8 cellular contexts compared by ENCODE assay signal in genomic region chr14:64720190-64720589, GRCh38. TPM values are rescaled to one million over a fixed set of nuclear protein-coding genes. Genes with fewer than 3 reads are reported as not detected.
A peak's percentile ranks its signal among the peaks of the same experiment; 100 is the strongest.
DNase-seq lines count a peak whose midpoint lies in the region; ATAC-seq and TF ChIP-seq lines count a peak whose summit lies in the region.

No MANE protein-coding gene starts in this region.

- peak overlapping the region in 2 of 3 donors; percentile 18 to 76 for H3K27ac Mint-ChIP-seq in CD4-positive, CD25-positive, alpha-beta regulatory T cell
- H3K27ac Mint-ChIP-seq in nephron, result peak overlapping the region; percentile 67 to 89 (median 68)

- H3K9ac ChIP-seq in colonic mucosa (ENCODE audit: low read depth in 2 of 2, low read length in 2 of 2), result peak overlapping the region; percentile 38 to 78

- no peak for ATAC-seq in CD4-positive, CD25-positive, alpha-beta regulatory T cell (ENCODE audit: low read depth in 2 of 2)
- no peak for ATAC-seq in HG02678 (IDR thresholded peaks at IDR 0.05; ENCODE audit: unreplicated experiment)

- DNase-seq in CD4-positive, CD25-positive, alpha-beta regulatory T cell, result no peak
- peak; percentile 43 for DNase-seq in NCI-H146 (lab: John Stamatoyannopoulos, UW)
- DNase-seq in colonic mucosa, result peak; percentile 82
- no peak for DNase-seq in NCI-H2227 (lab: John Stamatoyannopoulos, UW; ENCODE audit: unreplicated experiment)
- DNase-seq in putamen (ENCODE audit: low spot score), result no peak
- DNase-seq in stimulated activated CD4-positive, alpha-beta T cell treated with anti-CD3 and anti-CD28 coated beads, Interleukin-12 subunit alpha, Interleukin-12 subunit beta, amount 100 ng/mL, for 4 hours, result no peak

- no peaks in the 10 kb centered on the region for H3K27me3 ChIP-seq in CD4-positive, CD25-positive, alpha-beta regulatory T cell (ENCODE audit: control insufficient read depth, insufficient read depth, low read length)
- no peaks in the 10 kb centered on the region for H3K27me3 ChIP-seq in colonic mucosa

- peaks cover 46% of the 10 kb centered on the region for H3K4me1 ChIP-seq in CD4-positive, CD25-positive, alpha-beta regulatory T cell (ENCODE audit: control insufficient read depth, insufficient read depth, low read length, poor library complexity, severe bottlenecking)
- H3K4me1 ChIP-seq in colonic mucosa, result peaks cover 62% of the 10 kb centered on the region

- peaks cover 5% of the 10 kb centered on the region for H3K27me3 Mint-ChIP-seq in CD4-positive, CD25-positive, alpha-beta regulatory T cell
- peaks cover 5% of the 10 kb centered on the region for H3K27me3 Mint-ChIP-seq in nephron (ENCODE audit: low read depth)

- H3K27ac ChIP-seq in CD4-positive, CD25-positive, alpha-beta regulatory T cell (ENCODE audit: insufficient read depth, low read length, poor library complexity, severe bottlenecking), result no peak overlapping the region
- peak overlapping the region; percentile 92 for H3K27ac ChIP-seq in colonic mucosa

- no peak for TF ChIP-seq CTCF in colonic mucosa (IDR thresholded peaks at IDR 0.05)
- TF ChIP-seq CTCF in nephron (IDR thresholded peaks at IDR 0.05; ENCODE audit: unreplicated experiment in 3 of 3), result no peak

- H3K4me3 ChIP-seq in CD4-positive, CD25-positive, alpha-beta regulatory T cell (ENCODE audit: low read depth, low read length), result no peak overlapping the region
- H3K4me3 ChIP-seq in colonic mucosa, result no peak overlapping the region

- H3K36me3 ChIP-seq in CD4-positive, CD25-positive, alpha-beta regulatory T cell (ENCODE audit: control insufficient read depth, insufficient read depth, low read length), result no peaks in the 10 kb centered on the region
- no peaks in the 10 kb centered on the region for H3K36me3 ChIP-seq in colonic mucosa

- intact Hi-C loops in colonic mucosa (cut with DNase I), result no loop called here

- peaks cover 17 to 72% (median 44%) of the 10 kb centered on the region in 4 donors for H3K4me1 Mint-ChIP-seq in CD4-positive, CD25-positive, alpha-beta regulatory T cell
- peaks cover 84% of the 10 kb centered on the region for H3K4me1 Mint-ChIP-seq in nephron

- peak overlapping the region in 2 of 4 donors; percentile 25 to 62 for H3K4me3 Mint-ChIP-seq in CD4-positive, CD25-positive, alpha-beta regulatory T cell
- H3K4me3 Mint-ChIP-seq in nephron, result no peak overlapping the region

- H3K36me3 Mint-ChIP-seq in CD4-positive, CD25-positive, alpha-beta regulatory T cell, result no peaks in the 10 kb centered on the region
- H3K36me3 Mint-ChIP-seq in nephron (ENCODE audit: low read depth), result peaks cover 17% of the 10 kb centered on the region

- no peaks in the 10 kb centered on the region for H3K9me3 ChIP-seq in CD4-positive, CD25-positive, alpha-beta regulatory T cell (ENCODE audit: control insufficient read depth in 2 of 2, low read length in 2 of 2)
- no peaks in the 10 kb centered on the region for H3K9me3 ChIP-seq in colonic mucosa

- peaks cover 0 to 4% (median 0%) of the 10 kb centered on the region in 7 donors for H3K9me3 Mint-ChIP-seq in CD4-positive, CD25-positive, alpha-beta regulatory T cell
- H3K9me3 Mint-ChIP-seq in nephron, result no peaks in the 10 kb centered on the region

RNA-seq across cellular contexts. Expression of gene PLEKHG3, which starts 16.0 kb away (rescaled TPM):
- total RNA-seq in CD4-positive, CD25-positive, alpha-beta regulatory T cell, result 31.9 TPM
- polyA plus RNA-seq in CD4-positive, CD25-positive, alpha-beta regulatory T cell, result 10 to 100 TPM in 1 of 4 donors, 1 to 10 TPM in 3; 2.1 to 10.5 (median 4.5) TPM
- total RNA-seq in colonic mucosa, result 100 to 1,000 TPM in 1 of 2 donors, 10 to 100 TPM in 1; 78.8 to 106 TPM

Comparison
In these comparisons a context has a peak if more than half of its experiments do, and no peak if none do; other contexts are left out.
1. DNase-seq: peak in NCI-H146 (single experiment) and colonic mucosa (single experiment); none in CD4-positive, CD25-positive, alpha-beta regulatory T cell (0 of 3), NCI-H2227 (single experiment), putamen (single experiment) and stimulated activated CD4-positive, alpha-beta T cell treated with anti-CD3 and anti-CD28 coated beads, Interleukin-12 subunit alpha, Interleukin-12 subunit beta, amount 100 ng/mL, for 4 hours (single experiment).